Comparison of ENCODE assay signal across 8 cellular contexts in genomic region chr4:121711263-121712000, GRCh38. TPM values are rescaled to one million over a fixed set of nuclear protein-coding genes. Genes with fewer than 3 reads are reported as not detected.
DNase-seq lines count a peak whose midpoint lies in the region; ATAC-seq and TF ChIP-seq lines count a peak whose summit lies in the region.

No MANE protein-coding gene starts in this region.

- peaks cover 20% of the 10 kb centered on the region for H3K4me1 ChIP-seq in HUES48 (ENCODE audit: control insufficient read depth, insufficient read depth, low read length)
- peaks cover 19% of the 10 kb centered on the region for H3K4me1 ChIP-seq in testis

- peak overlapping the region; percentile 32; the same call in 1 of the 2 replicates for H3K9ac ChIP-seq in HUES48 (ENCODE audit: low read depth, low read length)

- POLR2A ChIA-PET in GM10248 (lab: Yijun Ruan, JAX) = no interaction called here

- H3K9me3 Mint-ChIP-seq in naive B cell = peaks cover 0 to 2% (median 0%) of the 10 kb centered on the region in 7 donors

- H3K4me3 ChIP-seq in HUES48 (ENCODE audit: low read depth, low read length) (peak overlapping the region; percentile 51), fibroblast of pulmonary artery (replicated peaks; ENCODE audit: low read depth, low read length) (peak overlapping the region; percentile 37), testis (peak overlapping the region in 1 of 2 donors; percentile 18)

- no peak overlapping the region for H3K27ac Mint-ChIP-seq in naive B cell

- H3K27ac ChIP-seq in HUES48 (ENCODE audit: low read depth, low read length) (peak overlapping the region; percentile 94), testis (peak overlapping the region; percentile 80 to 84)

- ATAC-seq in GM21737 (IDR thresholded peaks at IDR 0.05; ENCODE audit: unreplicated experiment) = peak; percentile 92
- peak; percentile 30 to 38 for ATAC-seq in naive B cell (ENCODE audit: low read depth in 2 of 2)

- DNase-seq in GM10248 (ENCODE audit: extremely low spot score) = peak; percentile 63
- DNase-seq in activated CD4-positive, alpha-beta T cell treated with anti-CD3 and anti-CD28 coated beads for 48 hours = peak; percentile 70
- peak; percentile 96 for DNase-seq in fibroblast of pulmonary artery (ENCODE audit: low read depth)
- no peak for DNase-seq in naive B cell
- DNase-seq in testis = peak; percentile 86
- no peak for DNase-seq in NCI-H1436 (lab: John Stamatoyannopoulos, UW)

- intact Hi-C loops in testis (cut with DNase I; ENCODE audit: low total_unique reads) = no loop called here

- H3K4me3 Mint-ChIP-seq in naive B cell = peak overlapping the region in 2 of 8 donors; percentile 5 to 20

- peaks cover 0 to 7% of the 10 kb centered on the region in 2 donors for H3K36me3 Mint-ChIP-seq in naive B cell

- CTCF ChIA-PET in GM10248 (lab: Yijun Ruan, JAX) = interaction anchor here (1.4 to 2.8 kb wide), 4 partner anchors 10 to 227 kb away, joined by 3 to 15 read pairs (median 6); partner anchors contain the start of gene ANXA5

- no peak for TF ChIP-seq POLR2A in testis (IDR thresholded peaks at IDR 0.05)

- H3K9me3 ChIP-seq in HUES48 (ENCODE audit: control insufficient read depth, insufficient read depth, low read length) = no peaks in the 10 kb centered on the region
- no peaks in the 10 kb centered on the region for H3K9me3 ChIP-seq in testis

- H3K36me3 ChIP-seq in HUES48 (ENCODE audit: control insufficient read depth, insufficient read depth, low read length) = no peaks in the 10 kb centered on the region
- no peaks in the 10 kb centered on the region for H3K36me3 ChIP-seq in testis (ENCODE audit: low read depth, missing control alignments)

- 2% methylated on average over 18 of the region's 18 CpGs for WGBS in testis, 2 donors

- H3K27me3 Mint-ChIP-seq in naive B cell = peaks cover 53 to 89% (median 75%) of the 10 kb centered on the region in 3 donors

- H3K4me1 Mint-ChIP-seq in naive B cell = peaks cover 0 to 5% (median 0%) of the 10 kb centered on the region in 3 donors

- TF ChIP-seq CTCF in GM10248 (IDR thresholded peaks at IDR 0.05; ENCODE audit: control extremely low read depth, extremely low read depth, low read depth, missing control alignments) (no peak), fibroblast of pulmonary artery (IDR thresholded peaks at IDR 0.05; ENCODE audit: low read length, missing control alignments) (no peak), testis (IDR thresholded peaks at IDR 0.05) (no peak)

- H3K27me3 ChIP-seq in HUES48 (ENCODE audit: control insufficient read depth, insufficient read depth, low read length) = peaks cover 4% of the 10 kb centered on the region; the same call in 1 of the 2 replicates
- H3K27me3 ChIP-seq in testis = no peaks in the 10 kb centered on the region

RNA-seq across cellular contexts. Expression of gene ANXA5, which starts 14.7 kb away (rescaled TPM):
- polyA plus RNA-seq in naive B cell (ENCODE audit: low read depth in 6 of 6) (100 to 1,000 TPM; 101 to 219 (median 118) TPM), testis (ENCODE audit: insufficient read depth, low read depth, low replicate concordance) (250 TPM)
- 100 to 1,000 TPM; 193 to 264 TPM for total RNA-seq in testis

RNA-seq across cellular contexts. Expression of gene SMIM43, which starts 53.5 kb away (rescaled TPM):
- polyA plus RNA-seq in naive B cell (ENCODE audit: low read depth in 6 of 6) (not detected), testis (ENCODE audit: insufficient read depth, low read depth, low replicate concordance) (0.30 TPM)
- total RNA-seq in testis = under 1 TPM; 0.25 to 0.87 TPM

Comparison
In these comparisons a context has a peak if more than half of its experiments do, and no peak if none do; other contexts are left out.
1. DNase-seq: peak in GM10248 (single experiment), activated CD4-positive, alpha-beta T cell treated with anti-CD3 and anti-CD28 coated beads for 48 hours (single experiment), fibroblast of pulmonary artery (single experiment) and testis (single experiment); none in naive B cell (single experiment) and NCI-H1436 (single experiment).